Comparison of ENCODE assay signal across 8 cellular contexts in genomic region chr2:156322103-156322671, GRCh38. TPM values are rescaled to one million over a fixed set of nuclear protein-coding genes. Genes with fewer than 3 reads are reported as not detected.
DNase-seq lines count a peak whose midpoint lies in the region; ATAC-seq and TF ChIP-seq lines count a peak whose summit lies in the region.

No MANE protein-coding gene starts in this region.

- ATAC-seq in GM19023 (IDR thresholded peaks at IDR 0.05; ENCODE audit: unreplicated experiment) (peak; percentile 56), HG03064 (IDR thresholded peaks at IDR 0.05; ENCODE audit: low read depth, unreplicated experiment) (peak; percentile 66)

- peaks cover 85% of the 10 kb centered on the region for H3K27me3 Mint-ChIP-seq in osteocyte (ENCODE audit: unreplicated experiment)

- H3K4me3 Mint-ChIP-seq in osteocyte (ENCODE audit: unreplicated experiment), result peak overlapping the region; percentile 59

- no peaks in the 10 kb centered on the region for H3K36me3 Mint-ChIP-seq in osteocyte (ENCODE audit: unreplicated experiment)

- H3K9me3 Mint-ChIP-seq in osteocyte (ENCODE audit: unreplicated experiment), result no peaks in the 10 kb centered on the region

- peaks cover 19% of the 10 kb centered on the region for H3K4me1 Mint-ChIP-seq in osteocyte (ENCODE audit: unreplicated experiment)

- no peak for TF ChIP-seq CTCF in osteocyte (IDR thresholded peaks at IDR 0.05)

- DNase-seq in astrocyte of the hippocampus (ENCODE audit: low read depth, low spot score) (peak; percentile 32), osteocyte (ENCODE audit: extremely low spot score, unreplicated experiment) (no peak), NCI-H226 (no peak), COLO829 (ENCODE audit: low spot score) (no peak), NCI-H748 treated with DMSO at 0.1 percent for 48 hours (lab: John Stamatoyannopoulos, UW) (no peak)
- no peak for DNase-seq in stimulated activated CD4-positive, alpha-beta T cell treated with anti-CD3 and anti-CD28 coated beads, Interleukin-2, amount 100 ng/mL, for 48 hours

- no peak overlapping the region for H3K27ac Mint-ChIP-seq in osteocyte (ENCODE audit: unreplicated experiment)

RNA-seq across cellular contexts. Expression of gene NR4A2, which starts 10.3 kb away (rescaled TPM):
- 1.4 and 1.8 TPM in 2 replicates for total RNA-seq in osteocyte
